Comparison of ENCODE assay signal across 14 cellular contexts in genomic region chr6:149224399-149224798, GRCh38.
"Had no signal": no experiment of that assay in that cellular context is flagged by ENCODE, and none has a peak within 500 bp of the region (broad histone marks: within the 10 kb centered on the region; RNA-seq: fewer than 3 reads in every experiment).

No MANE protein-coding gene starts in this region.

- DNase-seq: activated CD4-positive, alpha-beta T cell treated with anti-CD3 and anti-CD28 coated beads, Interleukin-2, amount 10 ng/mL, durations not matched to agents 7 days and 5 days; caudate nucleus; erythroblast; naive thymus-derived CD8-positive, alpha-beta T cell; right cardiac atrium; stimulated activated CD4-positive, alpha-beta T cell treated with anti-CD3 and anti-CD28 coated beads, Interleukin-4, amount 100 ng/mL, for 24 hours; stimulated activated naive CD4-positive, alpha-beta T cell; transverse colon had no signal

- H3K4me3 ChIP-seq: ascending aorta, gastroesophageal sphincter, skin epidermis, transverse colon, vagina had no signal

- H3K27ac ChIP-seq: ascending aorta, gastroesophageal sphincter, skin epidermis, transverse colon, vagina had no signal

- H3K9me3 ChIP-seq: ascending aorta, gastroesophageal sphincter, transverse colon, vagina had no signal

- ATAC-seq: gastroesophageal sphincter; naive thymus-derived CD8-positive, alpha-beta T cell had no signal

- H3K4me1 ChIP-seq: vagina had no signal

- FAIRE-seq: colon, islet of Langerhans had no signal

- H3K36me3 ChIP-seq: ascending aorta, gastroesophageal sphincter, transverse colon, vagina had no signal

- H3K27me3 ChIP-seq: ascending aorta, gastroesophageal sphincter, transverse colon, vagina had no signal
